14 cellular contexts compared by ENCODE assay signal in genomic region chr12:124184456-124184855, GRCh38.
"Had no signal": no experiment of that assay in that cellular context is flagged by ENCODE, and none has a peak within 500 bp of the region (broad histone marks: within the 10 kb centered on the region; RNA-seq: fewer than 3 reads in every experiment).

No MANE protein-coding gene starts in this region.

- H3K27me3 ChIP-seq: transverse colon had no signal

- H3K4me3 ChIP-seq: smooth muscle cell, transverse colon had no signal

- H3K27ac ChIP-seq: transverse colon had no signal

- H3K9me3 Mint-ChIP-seq: activated B cell treated with CpG ODN at 0.5 μM for 24 hours; activated CD4-positive, alpha-beta T cell treated with anti-CD3 and anti-CD28 coated beads, Interleukin-2, amount 10 ng/mL, durations not matched to agents 7 days and 5 days; activated naive CD4-positive, alpha-beta T cell treated with anti-CD3 and anti-CD28 coated beads, Interleukin-2, amount 50 U/mL, for 24 hours; dendritic cell treated with granulocyte-macrophage colony-stimulating factor and Interleukin-4, amounts not matched to agents 40 ng/mL and 50 ng/mL, for 4 days; stimulated activated effector memory CD8-positive, alpha-beta T cell treated with anti-CD3 and anti-CD28 coated beads, Interleukin-12 subunit alpha, Interleukin-12 subunit beta, amount 100 ng/mL, for 72 hours; T-helper 1 cell treated with Interleukin-12 subunit alpha and Interleukin-12 subunit beta and Interleukin-4 antibody, amounts not matched to agents 30 μg/mL and 1 μg/mL, for 36 hours had no signal

- ATAC-seq: right cardiac atrium; stimulated activated effector memory CD8-positive, alpha-beta T cell treated with anti-CD3 and anti-CD28 coated beads, Interleukin-12 subunit alpha, Interleukin-12 subunit beta, amount 100 ng/mL, for 72 hours had no signal

- H3K36me3 ChIP-seq: transverse colon had no signal

- H3K27ac Mint-ChIP-seq: activated B cell treated with CpG ODN at 0.5 μM for 24 hours; activated CD4-positive, alpha-beta T cell treated with anti-CD3 and anti-CD28 coated beads, Interleukin-2, amount 10 ng/mL, durations not matched to agents 7 days and 5 days; activated naive CD4-positive, alpha-beta T cell treated with anti-CD3 and anti-CD28 coated beads, Interleukin-2, amount 50 U/mL, for 24 hours; dendritic cell treated with granulocyte-macrophage colony-stimulating factor and Interleukin-4, amounts not matched to agents 40 ng/mL and 50 ng/mL, for 4 days; stimulated activated effector memory CD8-positive, alpha-beta T cell treated with anti-CD3 and anti-CD28 coated beads, Interleukin-12 subunit alpha, Interleukin-12 subunit beta, amount 100 ng/mL, for 72 hours; T-helper 1 cell treated with Interleukin-12 subunit alpha and Interleukin-12 subunit beta and Interleukin-4 antibody, amounts not matched to agents 30 μg/mL and 1 μg/mL, for 36 hours had no signal

- H3K27me3 Mint-ChIP-seq: activated B cell treated with CpG ODN at 0.5 μM for 24 hours; activated CD4-positive, alpha-beta T cell treated with anti-CD3 and anti-CD28 coated beads, Interleukin-2, amount 10 ng/mL, durations not matched to agents 7 days and 5 days; activated naive CD4-positive, alpha-beta T cell treated with anti-CD3 and anti-CD28 coated beads, Interleukin-2, amount 50 U/mL, for 24 hours had no signal

- H3K36me3 Mint-ChIP-seq: activated naive CD4-positive, alpha-beta T cell treated with anti-CD3 and anti-CD28 coated beads, Interleukin-2, amount 50 U/mL, for 24 hours; stimulated activated effector memory CD8-positive, alpha-beta T cell treated with anti-CD3 and anti-CD28 coated beads, Interleukin-12 subunit alpha, Interleukin-12 subunit beta, amount 100 ng/mL, for 72 hours had no signal

- H3K4me2 ChIP-seq: smooth muscle cell had no signal

- DNase-seq: activated B cell treated with CpG ODN at 0.5 μM for 24 hours; activated CD4-positive, alpha-beta T cell treated with anti-CD3 and anti-CD28 coated beads, Interleukin-2, amount 10 ng/mL, durations not matched to agents 7 days and 5 days; activated CD8-positive, alpha-beta memory T cell treated with anti-CD3 and anti-CD28 coated beads for 24 hours; amygdala; cerebellar nuclear complex; erythroblast; hippocampal formation; right cardiac atrium; transverse colon had no signal

- H3K9me3 ChIP-seq: transverse colon had no signal

- H3K4me1 Mint-ChIP-seq: activated B cell treated with CpG ODN at 0.5 μM for 24 hours; activated CD4-positive, alpha-beta T cell treated with anti-CD3 and anti-CD28 coated beads, Interleukin-2, amount 10 ng/mL, durations not matched to agents 7 days and 5 days; activated naive CD4-positive, alpha-beta T cell treated with anti-CD3 and anti-CD28 coated beads, Interleukin-2, amount 50 U/mL, for 24 hours; stimulated activated effector memory CD8-positive, alpha-beta T cell treated with anti-CD3 and anti-CD28 coated beads, Interleukin-12 subunit alpha, Interleukin-12 subunit beta, amount 100 ng/mL, for 72 hours had no signal

- H3K4me3 Mint-ChIP-seq: activated B cell treated with CpG ODN at 0.5 μM for 24 hours; activated CD4-positive, alpha-beta T cell treated with anti-CD3 and anti-CD28 coated beads, Interleukin-2, amount 10 ng/mL, durations not matched to agents 7 days and 5 days; activated naive CD4-positive, alpha-beta T cell treated with anti-CD3 and anti-CD28 coated beads, Interleukin-2, amount 50 U/mL, for 24 hours; dendritic cell treated with granulocyte-macrophage colony-stimulating factor and Interleukin-4, amounts not matched to agents 40 ng/mL and 50 ng/mL, for 4 days; stimulated activated effector memory CD8-positive, alpha-beta T cell treated with anti-CD3 and anti-CD28 coated beads, Interleukin-12 subunit alpha, Interleukin-12 subunit beta, amount 100 ng/mL, for 72 hours; T-helper 1 cell treated with Interleukin-12 subunit alpha and Interleukin-12 subunit beta and Interleukin-4 antibody, amounts not matched to agents 30 μg/mL and 1 μg/mL, for 36 hours had no signal
